ENCODE assay signal across 8 cellular contexts in genomic region chr7:152434511-152435383, GRCh38. TPM values are rescaled to one million over a fixed set of nuclear protein-coding genes. Genes with fewer than 3 reads are reported as not detected.
DNase-seq lines count a peak whose midpoint lies in the region; ATAC-seq and TF ChIP-seq lines count a peak whose summit lies in the region.
"Not testable (repeated sequence)": the region's sequence is repeated elsewhere in the genome, so short reads cannot be mapped to it uniquely, and the experiment has no call there.

No MANE protein-coding gene starts in this region.

- not testable (repeated sequence) for H3K9me3 ChIP-seq in DOHH2 (ENCODE audit: control insufficient read depth, insufficient read depth, low read length); HCT116 (ENCODE audit: control insufficient read depth in 1 of 2, insufficient read depth in 1 of 2, low read depth in 1 of 2, low read length in 2 of 2); neuronal stem cell (replicated peaks in 1 of 2; ENCODE audit: control insufficient read depth in 2 of 2, insufficient read depth in 1 of 2, low read depth in 1 of 2, low read length in 2 of 2); stomach smooth muscle (ENCODE audit: control insufficient read depth in 2 of 2, low read length in 2 of 2)

- H3K9me3 Mint-ChIP-seq in brain = not testable (repeated sequence)

- no CpG with 5 or more reads among the region's 58 CpGs for WGBS in neuronal stem cell (ENCODE audit: extremely low coverage in 2 of 2, insufficient read length in 2 of 2, insufficient replicate concordance in 1 of 2), 2 donors

- H4K91ac ChIP-seq in neuronal stem cell (ENCODE audit: low read depth, low read length, poor library complexity) = not testable (repeated sequence)

- not testable (repeated sequence) for H4K8ac ChIP-seq in neuronal stem cell (ENCODE audit: low read depth, low read length)

- CTCF ChIA-PET in HCT116 (lab: Charles Lee) = not testable (repeated sequence)

- not testable (repeated sequence) for BruUV-seq in HCT116 (replicated peaks; lab: Mats Ljungman, UMichigan)

- H3K27me3 ChIP-seq in DOHH2 (ENCODE audit: control insufficient read depth, low read length); HCT116 (ENCODE audit: insufficient read depth, low read length); neuronal stem cell (ENCODE audit: control insufficient read depth in 3 of 3, insufficient read depth in 3 of 3, low read depth in 1 of 3, low read length in 3 of 3); stomach smooth muscle (ENCODE audit: control insufficient read depth in 1 of 2, insufficient read depth in 2 of 2, low read length in 2 of 2): not testable (repeated sequence)

- not testable (repeated sequence) for TF ChIP-seq CTCF in DOHH2 (IDR thresholded peaks at IDR 0.05; ENCODE audit: low read depth, low read length, poor library complexity, severe bottlenecking); HCT116 (IDR thresholded peaks at IDR 0.05 in 2 of 3, conservative IDR thresholded peaks at IDR 0.05 in 1 of 3; ENCODE audit: borderline replicate concordance in 1 of 3, insufficient read depth in 1 of 3, low read depth in 2 of 3, low read length in 2 of 3); brain (conservative IDR thresholded peaks at IDR 0.05)

- intact Hi-C loops in HCT116 (cut with micrococcal nuclease) = loop anchor here (10.0 kb wide), 1 partner anchor 90 kb away; no protein-coding TSS in a partner anchor
- intact Hi-C loops in left ventricle myocardium superior (cut with micrococcal nuclease) = not testable (repeated sequence)

- TF ChIP-seq RAD21 in HCT116 (IDR thresholded peaks at IDR 0.05; ENCODE audit: low read depth) = not testable (repeated sequence)

- peaks cover 12% of the 10 kb centered on the region for H3K36me3 ChIP-seq in DOHH2 (ENCODE audit: control insufficient read depth, low read length)
- not testable (repeated sequence) for H3K36me3 ChIP-seq in HCT116 (ENCODE audit: control insufficient read depth in 1 of 2, insufficient read depth in 2 of 2, low read length in 2 of 2); neuronal stem cell (replicated peaks in 1 of 2; ENCODE audit: control insufficient read depth in 2 of 2, insufficient read depth in 2 of 2, low read length in 2 of 2); stomach smooth muscle (ENCODE audit: control insufficient read depth in 2 of 2, insufficient read depth in 2 of 2, low read length in 2 of 2)

- not testable (repeated sequence) for ATAC-seq in HCT116
- peak; percentile 14 for ATAC-seq in left ventricle myocardium superior

- peak overlapping the region; percentile 94 to 99 (median 97) for H3K27ac Mint-ChIP-seq in brain

- not testable (repeated sequence) for H3K23ac ChIP-seq in neuronal stem cell (ENCODE audit: low read depth, low read length, poor library complexity)

- H3K18ac ChIP-seq in neuronal stem cell (ENCODE audit: low read length) = not testable (repeated sequence)

- H2BK5ac ChIP-seq in neuronal stem cell (ENCODE audit: low read length) = not testable (repeated sequence)

- peaks cover 58% of the 10 kb centered on the region for H3K4me1 Mint-ChIP-seq in brain

- not testable (repeated sequence) for H3K36me3 Mint-ChIP-seq in brain

- H3K4me2 ChIP-seq in DOHH2 (ENCODE audit: low read length) (peak overlapping the region; percentile 66), HCT116 (ENCODE audit: low read length) (peak overlapping the region; percentile 76), neuronal stem cell (ENCODE audit: insufficient read depth, low read length, poor library complexity, severe bottlenecking) (peak overlapping the region; percentile 67)

- H3K4me3 Mint-ChIP-seq in brain = peak overlapping the region; percentile 94 to 99 (median 98)

- not testable (repeated sequence) for H2BK120ac ChIP-seq in neuronal stem cell (ENCODE audit: low read depth, low read length)

- H3K79me1 ChIP-seq in neuronal stem cell (ENCODE audit: low read depth, low read length) = not testable (repeated sequence)

- H2BK12ac ChIP-seq in neuronal stem cell (ENCODE audit: low read length) = not testable (repeated sequence)

- H3K4ac ChIP-seq in neuronal stem cell (ENCODE audit: low read length) = not testable (repeated sequence)

- H3K14ac ChIP-seq in neuronal stem cell (ENCODE audit: low read length) = not testable (repeated sequence)

- H3K27me3 Mint-ChIP-seq in brain = peaks cover 12% of the 10 kb centered on the region

- H3F3A ChIP-seq in DOHH2 (ENCODE audit: control insufficient read depth, insufficient read depth) = peaks cover 23% of the 10 kb centered on the region

- peak overlapping the region; percentile 97 for H3K4me3 ChIP-seq in DOHH2 (ENCODE audit: low read length)
- H3K4me3 ChIP-seq in HCT116 (replicated peaks in 1 of 2; ENCODE audit: low read depth in 1 of 2, low read length in 2 of 2) = peak overlapping the region; percentile 64
- H3K4me3 ChIP-seq in neuronal stem cell (ENCODE audit: low read length in 2 of 2) = peak overlapping the region; percentile 65 to 85
- H3K4me3 ChIP-seq in stomach smooth muscle (ENCODE audit: low read length in 2 of 2) = peak overlapping the region; percentile 66 to 78

- H3K9me2 ChIP-seq in DOHH2 (replicated peaks; ENCODE audit: control insufficient read depth, low read length); HCT116 (ENCODE audit: insufficient read depth): not testable (repeated sequence)

- H2BK15ac ChIP-seq in neuronal stem cell (ENCODE audit: low read length) = not testable (repeated sequence)

- peaks cover 40% of the 10 kb centered on the region for H3K4me1 ChIP-seq in DOHH2 (ENCODE audit: control insufficient read depth, low read length)
- H3K4me1 ChIP-seq in HCT116 (ENCODE audit: control insufficient read depth in 1 of 2, insufficient read depth in 2 of 2, low read length in 2 of 2) = peaks cover 7 to 14% of the 10 kb centered on the region in 2 experiments
- not testable (repeated sequence) for H3K4me1 ChIP-seq in neuronal stem cell (ENCODE audit: control insufficient read depth in 2 of 2, insufficient read depth in 1 of 2, low read depth in 1 of 2, low read length in 2 of 2)
- H3K4me1 ChIP-seq in stomach smooth muscle (ENCODE audit: control insufficient read depth, insufficient read depth, low read length) = peaks cover 15% of the 10 kb centered on the region

- H2AK5ac ChIP-seq in neuronal stem cell (ENCODE audit: low read depth, low read length) = not testable (repeated sequence)

- DNase-seq in HCT116 (ENCODE audit: low read depth, low spot score); neuronal stem cell (ENCODE audit: low spot score): not testable (repeated sequence)
- peak; percentile 11 for DNase-seq in NCI-H1092 (lab: John Stamatoyannopoulos, UW)
- peak; percentile 44 for DNase-seq in activated CD4-positive, CD25-positive, alpha-beta regulatory T cell treated with anti-CD3 and anti-CD28 coated beads, Interleukin-2, amount 50 U/mL, for 72 hours
- DNase-seq in left ventricle myocardium superior = peak; percentile 37

- H3K27ac ChIP-seq in DOHH2 (ENCODE audit: low read depth, low read length) = peak overlapping the region; percentile 77
- H3K27ac ChIP-seq in HCT116 (ENCODE audit: low read depth, low read length) = peak overlapping the region; percentile 87
- H3K27ac ChIP-seq in neuronal stem cell (replicated peaks; ENCODE audit: low read length) = not testable (repeated sequence)
- peak overlapping the region; percentile 55 for H3K27ac ChIP-seq in stomach smooth muscle (ENCODE audit: low read length)

- not testable (repeated sequence) for H2AFZ ChIP-seq in HCT116 (ENCODE audit: low read depth, low read length, poor library complexity, severe bottlenecking)
- H2AFZ ChIP-seq in neuronal stem cell (ENCODE audit: low read length) = peak overlapping the region; percentile 40

- RAD21 ChIA-PET in HCT116 (lab: Charles Lee; ENCODE audit: low non-redundant PET in 1 of 2, low total read pairs in 2 of 2, uncharacterized antibody in 2 of 2, unreplicated experiment in 2 of 2) = not testable (repeated sequence)

- POLR2A ChIA-PET in HCT116 (lab: Charles Lee) = not testable (repeated sequence)

- H3K9ac ChIP-seq in HCT116 (ENCODE audit: low read length) (peak overlapping the region; percentile 62), neuronal stem cell (ENCODE audit: low read depth, low read length, poor library complexity) (peak overlapping the region; percentile 72), stomach smooth muscle (ENCODE audit: low read length in 2 of 2) (peak overlapping the region; percentile 66 to 74)

- H3K79me2 ChIP-seq in DOHH2 (ENCODE audit: control insufficient read depth, low read length) (peaks cover 59% of the 10 kb centered on the region), HCT116 (ENCODE audit: insufficient read depth, low read length) (peaks cover 54% of the 10 kb centered on the region)

- peaks cover 13% of the 10 kb centered on the region for H4K20me1 ChIP-seq in DOHH2 (ENCODE audit: control insufficient read depth, insufficient read depth, low read depth, low read length)
- H4K20me1 ChIP-seq in HCT116 (ENCODE audit: insufficient read depth) = not testable (repeated sequence)

- TF ChIP-seq POLR2A in HCT116 (IDR thresholded peaks at IDR 0.05; ENCODE audit: borderline replicate concordance, extremely low read depth, insufficient read depth, insufficient read length) = not testable (repeated sequence)

RNA-seq across cellular contexts. Expression of gene KMT2C, which starts 1.1 kb away (rescaled TPM):
- 22.9 TPM for total RNA-seq in HCT116 (2021; ENCODE audit: unreplicated experiment)
- polyA plus RNA-seq in HCT116 (2012) = 5.3 and 7.4 TPM in 2 replicates
- polyA plus RNA-seq in brain (ENCODE audit: insufficient read depth, low read depth, low replicate concordance) = 20.3 TPM
- total RNA-seq in left ventricle myocardium superior = 40.2 TPM
- polyA plus RNA-seq in neuronal stem cell (2013, experiment 1 of 2) = 6.7 TPM
- polyA plus RNA-seq in neuronal stem cell (2013, experiment 2 of 2) = 7.8 TPM
